Comparison of ENCODE assay signal across 8 cellular contexts in genomic region chr2:61993422-61994024, GRCh38.
DNase-seq lines count a peak whose midpoint lies in the region; ATAC-seq, FAIRE-seq and TF ChIP-seq lines count a peak whose summit lies in the region.

No MANE protein-coding gene starts in this region.

- no peaks in the 10 kb centered on the region for H3K9me3 ChIP-seq in testis

- no peaks in the 10 kb centered on the region for H3K4me1 ChIP-seq in testis

- ATAC-seq in HG02852 (IDR thresholded peaks at IDR 0.05; ENCODE audit: unreplicated experiment), result no peak

- TF ChIP-seq POLR2A in testis (IDR thresholded peaks at IDR 0.05), result no peak

- TF ChIP-seq CTCF in D721Med (IDR thresholded peaks at IDR 0.05; ENCODE audit: insufficient read depth, missing control alignments) (peak; percentile 95), testis (IDR thresholded peaks at IDR 0.05) (peak; percentile 33 to 38 (median 37))

- 79 to 84% methylated on average over 3 of the region's 3 CpGs for WGBS in testis, 2 donors

- no peak overlapping the region for H3K27ac ChIP-seq in testis

- no peaks in the 10 kb centered on the region for H3K9me3 Mint-ChIP-seq in activated T-cell treated with anti-CD3 and anti-CD28 coated beads, Interleukin-2, amount 50 U/mL, for 24 hours

- no peaks in the 10 kb centered on the region for H3K36me3 ChIP-seq in testis (ENCODE audit: low read depth, missing control alignments)

- no peak for FAIRE-seq in D721Med (lab: Jason Lieb, UNC)

- H3K27me3 ChIP-seq in testis, result no peaks in the 10 kb centered on the region

- H3K36me3 Mint-ChIP-seq in activated T-cell treated with anti-CD3 and anti-CD28 coated beads, Interleukin-2, amount 50 U/mL, for 24 hours (ENCODE audit: low read depth), result no peaks in the 10 kb centered on the region

- H3K27ac Mint-ChIP-seq in activated T-cell treated with anti-CD3 and anti-CD28 coated beads, Interleukin-2, amount 50 U/mL, for 24 hours, result no peak overlapping the region

- no peak overlapping the region for H3K4me3 Mint-ChIP-seq in activated T-cell treated with anti-CD3 and anti-CD28 coated beads, Interleukin-2, amount 50 U/mL, for 24 hours

- no peak overlapping the region for H3K4me3 ChIP-seq in testis

- peaks cover 6% of the 10 kb centered on the region for H3K4me1 Mint-ChIP-seq in activated T-cell treated with anti-CD3 and anti-CD28 coated beads, Interleukin-2, amount 50 U/mL, for 24 hours (ENCODE audit: low read depth)

- DNase-seq in D721Med (ENCODE audit: insufficient read length, low spot score) (no peak), H4 (ENCODE audit: low spot score) (peak; percentile 11), NCI-H460 (ENCODE audit: extremely low read depth, low read depth) (peak; percentile 34), astrocyte of the hippocampus (ENCODE audit: low read depth, low spot score) (peak; percentile 70), iPS-NIHi7 (ENCODE audit: extremely low spot score) (peak; percentile 48), testis (peak; percentile 49)
- DNase-seq in activated T-cell treated with anti-CD3 and anti-CD28 coated beads, Interleukin-2, amount 50 U/mL, for 24 hours, result no peak

- intact Hi-C loops in testis (cut with DNase I; ENCODE audit: low total_unique reads), result loop anchor here (10.0 kb wide), 1 partner anchor 421 kb away; no protein-coding TSS in a partner anchor

- no peaks in the 10 kb centered on the region for H3K27me3 Mint-ChIP-seq in activated T-cell treated with anti-CD3 and anti-CD28 coated beads, Interleukin-2, amount 50 U/mL, for 24 hours

Comparison
In these comparisons a context has a peak if more than half of its experiments do, and no peak if none do; other contexts are left out.
1. DNase-seq: peak in H4 (single experiment), NCI-H460 (single experiment), astrocyte of the hippocampus (single experiment), iPS-NIHi7 (single experiment) and testis (single experiment); none in D721Med (single experiment) and activated T-cell treated with anti-CD3 and anti-CD28 coated beads, Interleukin-2, amount 50 U/mL, for 24 hours (single experiment).